8 cellular contexts compared by ENCODE assay signal in the genomic region with DNA sequence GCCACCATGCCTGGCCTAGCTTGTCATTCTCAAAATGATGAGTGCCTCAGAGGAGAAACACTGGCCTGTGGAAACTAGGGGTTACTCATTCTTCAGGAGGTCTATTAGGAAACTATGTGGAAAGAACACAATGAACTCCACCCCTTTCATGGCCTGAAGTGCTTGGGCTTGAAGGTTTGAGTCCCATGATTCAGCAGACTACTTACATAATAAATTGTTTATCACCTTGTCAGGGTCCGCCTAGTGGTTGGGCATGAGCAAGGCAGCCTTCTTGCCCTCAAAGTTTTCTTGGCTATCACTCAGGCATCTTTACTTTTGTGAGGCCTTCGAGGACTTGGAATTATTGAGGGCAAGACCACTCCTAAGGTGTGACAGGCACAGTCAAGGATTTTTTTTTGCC.
DNase-seq lines count a peak whose midpoint lies in the region; ATAC-seq and TF ChIP-seq lines count a peak whose summit lies in the region.

No MANE protein-coding gene starts in this region.

- ATAC-seq in HG03039 (IDR thresholded peaks at IDR 0.05; ENCODE audit: unreplicated experiment) (peak; percentile 76), mucosa of descending colon (peak; percentile 36)

- H3K4me3 ChIP-seq in mucosa of descending colon, result no peak overlapping the region

- DNase-seq in NCI-H748 (lab: John Stamatoyannopoulos, UW; ENCODE audit: unreplicated experiment), result peak; percentile 10
- no peak for DNase-seq in NCI-H748 treated with DMSO at 0.1 percent for 48 hours (lab: John Stamatoyannopoulos, UW)
- DNase-seq in RWPE1 (ENCODE audit: low spot score), result no peak
- no peak for DNase-seq in mucosa of descending colon
- DNase-seq in mucosa of gallbladder (ENCODE audit: low spot score), result no peak
- no peak for DNase-seq in CD1c-positive myeloid dendritic cell (ENCODE audit: extremely low spot score)
- DNase-seq in ureter (ENCODE audit: low spot score), result no peak

- CTCF ChIA-PET in RWPE1 (lab: Yijun Ruan, JAX), result interaction anchor here (1.7 kb wide), 1 partner anchor 12 kb away, joined by 4 read pairs; no protein-coding TSS in a partner anchor

- POLR2A ChIA-PET in RWPE1 (lab: Yijun Ruan, JAX; ENCODE audit: low non-redundant PET), result no interaction called here

- 0 out of 2 replicates have a peak, but pooled peaks have one; percentile 12 for TF ChIP-seq CTCF in RWPE1 (conservative IDR thresholded peaks at IDR 0.05; ENCODE audit: low read depth)
- TF ChIP-seq CTCF in mucosa of descending colon (IDR thresholded peaks at IDR 0.05), result no peak

- H3K36me3 ChIP-seq in mucosa of descending colon (ENCODE audit: low read depth), result no peaks in the 10 kb centered on the region

- H3K27ac ChIP-seq in RWPE1, result no peak overlapping the region

- intact Hi-C loops in mucosa of descending colon (cut with DNase I, micrococcal nuclease), result no loop called here

- no peaks in the 10 kb centered on the region for H3K9me3 ChIP-seq in mucosa of descending colon

- no peaks in the 10 kb centered on the region for H3K4me1 ChIP-seq in mucosa of descending colon (ENCODE audit: low read depth)
